3 cellular contexts compared by ENCODE assay signal in genomic region chr5:148055160-148055559, GRCh38. TPM values are rescaled to one million over a fixed set of nuclear protein-coding genes. Genes with fewer than 3 reads are reported as not detected.
"Had no signal": no experiment of that assay in that cellular context is flagged by ENCODE, and none has a peak within 500 bp of the region (broad histone marks: within the 10 kb centered on the region; RNA-seq: fewer than 3 reads in every experiment).

No MANE protein-coding gene starts in this region.

RNA-seq across cellular contexts. Expression of gene SPINK5, which starts 8.6 kb away (rescaled TPM):
- total RNA-seq: LHCN-M2, M059J, NCI-H460 had no signal
